Comparison of ENCODE assay signal across 8 cellular contexts in the genomic region with DNA sequence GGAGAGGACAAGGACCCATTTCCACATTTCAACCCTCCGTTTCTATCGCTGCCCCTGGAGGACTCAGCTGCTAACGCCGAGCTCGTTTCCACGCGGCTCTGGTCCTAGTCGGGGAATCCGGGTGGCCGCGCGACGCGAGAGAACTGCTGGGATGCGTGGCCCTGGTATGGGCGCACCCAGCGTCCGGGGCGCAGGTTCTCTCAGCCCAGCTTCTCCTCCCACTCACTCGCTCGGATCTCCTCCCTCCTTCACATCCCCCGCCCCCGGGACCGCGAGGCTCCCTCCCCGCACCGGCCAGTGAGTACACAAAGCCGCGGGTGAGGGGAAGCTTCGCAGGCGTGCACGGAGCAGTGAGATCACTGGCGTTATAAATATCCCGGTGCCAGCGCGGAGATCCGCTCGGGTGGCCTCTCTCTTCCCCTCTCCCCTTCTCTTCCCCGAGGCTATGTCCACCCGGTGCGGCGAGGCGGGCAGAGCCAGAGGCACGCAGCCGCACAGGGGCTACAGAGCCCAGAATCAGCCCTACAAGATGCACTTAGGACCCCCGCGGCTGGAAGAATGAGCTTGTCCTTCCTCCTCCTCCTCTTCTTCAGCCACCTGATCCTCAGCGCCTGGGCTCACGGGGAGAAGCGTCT. TPM values are rescaled to one million over a fixed set of nuclear protein-coding genes. Genes with fewer than 3 reads are reported as not detected.
DNase-seq lines count a peak whose midpoint lies in the region; ATAC-seq and TF ChIP-seq lines count a peak whose summit lies in the region.

A gene with protein sequence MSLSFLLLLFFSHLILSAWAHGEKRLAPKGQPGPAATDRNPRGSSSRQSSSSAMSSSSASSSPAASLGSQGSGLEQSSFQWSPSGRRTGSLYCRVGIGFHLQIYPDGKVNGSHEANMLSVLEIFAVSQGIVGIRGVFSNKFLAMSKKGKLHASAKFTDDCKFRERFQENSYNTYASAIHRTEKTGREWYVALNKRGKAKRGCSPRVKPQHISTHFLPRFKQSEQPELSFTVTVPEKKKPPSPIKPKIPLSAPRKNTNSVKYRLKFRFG (plus strand): TSS at position 398 of the 635 bp plus-strand sequence. CDS start 161 bp downstream, at position 559.

- H3K4me1 Mint-ChIP-seq in activated naive CD8-positive, alpha-beta T cell treated with anti-CD3 and anti-CD28 coated beads for 36 hours: peaks cover 35% of the 10 kb centered on the region

- peak; percentile 56 for ATAC-seq in GM18505 (IDR thresholded peaks at IDR 0.05; ENCODE audit: unreplicated experiment)
- peak; percentile 37 to 92 (median 82) for ATAC-seq in heart right ventricle
- ATAC-seq in psoas muscle: peak; percentile 61 to 83 (median 76)
- ATAC-seq in HG02588 (IDR thresholded peaks at IDR 0.05; ENCODE audit: unreplicated experiment): no peak

- H3K27ac Mint-ChIP-seq in activated naive CD8-positive, alpha-beta T cell treated with anti-CD3 and anti-CD28 coated beads for 36 hours: no peak within 1 kb of the TSS

- no peak for TF ChIP-seq CTCF in AG10803 (conservative IDR thresholded peaks at IDR 0.05; ENCODE audit: low read length)
- TF ChIP-seq CTCF in heart right ventricle (IDR thresholded peaks at IDR 0.05): no peak
- no peak for TF ChIP-seq CTCF in psoas muscle (IDR thresholded peaks at IDR 0.05)

- intact Hi-C loops in heart right ventricle (cut with DNase I): no loop called here
- intact Hi-C loops in psoas muscle (cut with DNase I): no loop called here

- H3K4me3 Mint-ChIP-seq in activated naive CD8-positive, alpha-beta T cell treated with anti-CD3 and anti-CD28 coated beads for 36 hours: peak within 1 kb of the TSS; percentile 68

- H3K9me3 ChIP-seq in heart right ventricle (no peaks in the 10 kb centered on the region), psoas muscle (no peaks in the 10 kb centered on the region)

- H3K36me3 ChIP-seq in heart right ventricle (no peaks in the 10 kb centered on the region), psoas muscle (ENCODE audit: insufficient read depth in 1 of 2, low read depth in 1 of 2) (no peaks in the 10 kb centered on the region)

- no peaks in the 10 kb centered on the region for H3K36me3 Mint-ChIP-seq in activated naive CD8-positive, alpha-beta T cell treated with anti-CD3 and anti-CD28 coated beads for 36 hours

- H3K27me3 ChIP-seq in heart right ventricle: peaks cover 6 to 88% (median 72%) of the 10 kb centered on the region in 7 donors
- H3K27me3 ChIP-seq in psoas muscle (ENCODE audit: insufficient read depth in 3 of 3, low read length in 2 of 3): peaks cover 0 to 74% (median 31%) of the 10 kb centered on the region in 3 donors

- H3K4me1 ChIP-seq in heart right ventricle: peaks cover 0 to 24% (median 14%) of the 10 kb centered on the region in 9 donors
- peaks cover 7% of the 10 kb centered on the region for H3K4me1 ChIP-seq in psoas muscle

- H3K9me3 Mint-ChIP-seq in activated naive CD8-positive, alpha-beta T cell treated with anti-CD3 and anti-CD28 coated beads for 36 hours: no peaks in the 10 kb centered on the region

- H3K4me3 ChIP-seq in AG10803 (ENCODE audit: low read length): peak within 1 kb of the TSS; percentile 78
- peak within 1 kb of the TSS; percentile 12 to 55 (median 49) for H3K4me3 ChIP-seq in heart right ventricle
- peak within 1 kb of the TSS; percentile 63 for H3K4me3 ChIP-seq in psoas muscle

- no peak for TF ChIP-seq POLR2A in GM18505 (IDR thresholded peaks at IDR 0.05; ENCODE audit: borderline replicate concordance, extremely low read depth, insufficient read depth, insufficient read length)

- H3K27ac ChIP-seq in heart right ventricle (peak within 1 kb of the TSS in 1 of 10 donors; percentile 31), psoas muscle (no peak within 1 kb of the TSS)

- DNase-seq in AG10803 (ENCODE audit: low read depth) (peak; percentile 92), NCI-H2029 (lab: John Stamatoyannopoulos, UW) (peak; percentile 52), heart right ventricle (peak; percentile 30 to 42), psoas muscle (peak; percentile 50 to 54), GM19238 (ENCODE audit: insufficient read length, low spot score) (no peak)
- DNase-seq in activated naive CD8-positive, alpha-beta T cell treated with anti-CD3 and anti-CD28 coated beads for 36 hours: peak; percentile 45

- WGBS in heart right ventricle, 2 donors: 1% methylated on average over 46 to 50 of the region's 50 CpGs
- WGBS in psoas muscle, 3 donors: 0 to 1% (median 0%) methylated on average over 30 to 50 of the region's 50 CpGs

- H3K27me3 Mint-ChIP-seq in activated naive CD8-positive, alpha-beta T cell treated with anti-CD3 and anti-CD28 coated beads for 36 hours: peaks cover 98% of the 10 kb centered on the region

RNA-seq across cellular contexts. Expression of the gene that starts here (rescaled TPM):
- total RNA-seq in activated naive CD8-positive, alpha-beta T cell treated with anti-CD3 and anti-CD28 coated beads for 36 hours: not detected
- total RNA-seq in heart right ventricle (1 to 10 TPM in 1 of 10 donors, under 1 TPM in 6, not detected in 3; 0.05 to 1.0 (median 0.51) TPM), psoas muscle (under 1 TPM in 3 of 4 donors, not detected in 1; 0.05 to 0.85 (median 0.24) TPM)
- polyA plus RNA-seq in heart right ventricle (under 1 TPM; 0.13 to 0.51 TPM), psoas muscle (not detected)

Comparison
In these comparisons a context has a peak if more than half of its experiments do, and no peak if none do; other contexts are left out.
1. Peak in DNase-seq in activated naive CD8-positive, alpha-beta T cell treated with anti-CD3 and anti-CD28 coated beads for 36 hours; RNA of the gene not detected or under 1 TPM.
2. Peak in DNase-seq, ATAC-seq and H3K4me3 ChIP-seq in psoas muscle; RNA of the gene not detected or under 1 TPM.